In the genomic region with DNA sequence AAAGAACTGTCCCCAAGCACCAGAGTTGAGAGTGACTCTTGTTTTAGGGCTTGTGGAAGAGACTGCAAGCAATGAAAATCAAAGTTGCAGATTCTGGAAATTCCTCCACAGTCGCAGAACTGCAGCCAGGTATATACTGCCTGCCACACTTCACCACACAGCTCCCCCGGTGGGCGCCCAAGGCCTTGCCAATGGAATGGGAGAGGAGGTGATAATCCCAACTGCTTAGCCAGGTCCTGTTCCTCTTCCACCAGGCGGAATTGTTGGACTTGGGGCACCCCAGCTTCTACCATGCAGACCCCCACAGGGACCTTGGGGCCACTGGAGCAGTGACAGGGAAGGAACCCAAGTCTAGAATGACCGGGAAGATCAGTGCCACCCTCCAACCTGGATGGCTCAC, we compare ENCODE assay signal across 10 cellular contexts. TPM values are rescaled to one million over a fixed set of nuclear protein-coding genes. Genes with fewer than 3 reads are reported as not detected.
A peak's percentile ranks its signal among the peaks of the same experiment; 100 is the strongest.
DNase-seq lines count a peak whose midpoint lies in the region; ATAC-seq and TF ChIP-seq lines count a peak whose summit lies in the region.
"Had no signal": no experiment of that assay in that cellular context is flagged by ENCODE, and none has a peak within 500 bp of the region (broad histone marks: within the 10 kb centered on the region; RNA-seq: fewer than 3 reads in every experiment).

No MANE protein-coding gene starts in this region.

- peak; percentile 45; the same call in 1 of the 2 replicates for TF ChIP-seq CTCF in HEK293 (tag by site-specific recombination; IDR thresholded peaks at IDR 0.05)
- peak; percentile 65 for TF ChIP-seq CTCF in astrocyte of the spinal cord (IDR thresholded peaks at IDR 0.05; ENCODE audit: low read depth, low read length)
- peak in 3 of 4 donors; percentile 12 to 20 (median 18) for TF ChIP-seq CTCF in right lobe of liver (IDR thresholded peaks at IDR 0.05)
- TF ChIP-seq CTCF in tibial nerve (IDR thresholded peaks at IDR 0.05) = peak in 1 of 5 experiments; percentile 12

- H3K9me3 Mint-ChIP-seq in activated T-helper 1 cell treated with anti-CD3 and anti-CD28 coated beads, Interleukin-12 subunit alpha, Interleukin-12 subunit beta, Interleukin-2, Interleukin-4 antibody, amounts not matched to agents 30 ng/mL and 10 ng/mL and 1 ng/mL, durations not matched to agents 14 hours and 24 hours and 36 hours = no peaks in the 10 kb centered on the region

- no peak overlapping the region for H3K4me3 ChIP-seq in HEK293 (ENCODE audit: low read depth, low read length)
- H3K4me3 ChIP-seq in astrocyte of the spinal cord (ENCODE audit: low read depth, low read length) = no peak overlapping the region
- H3K4me3 ChIP-seq in right lobe of liver = no peak overlapping the region
- H3K4me3 ChIP-seq in tibial nerve = no peak overlapping the region
- H3K4me3 ChIP-seq: colonic mucosa, SJCRH30 had no signal

- H3K27me3 ChIP-seq in right lobe of liver (no peaks in the 10 kb centered on the region), tibial nerve (no peaks in the 10 kb centered on the region)
- H3K27me3 ChIP-seq: colonic mucosa had no signal

- peaks cover 31% of the 10 kb centered on the region for H3K27me3 Mint-ChIP-seq in activated T-helper 1 cell treated with anti-CD3 and anti-CD28 coated beads, Interleukin-12 subunit alpha, Interleukin-12 subunit beta, Interleukin-2, Interleukin-4 antibody, amounts not matched to agents 30 ng/mL and 10 ng/mL and 1 ng/mL, durations not matched to agents 14 hours and 24 hours and 36 hours (ENCODE audit: insufficient read depth)

- CTCF ChIA-PET in HEK293 (lab: Yijun Ruan, JAX) = interaction anchor here (0.6 to 3.4 kb wide), 10 partner anchors 9 to 865 kb away, joined by 3 to 19 read pairs (median 4); no protein-coding TSS in a partner anchor

- no peak for TF ChIP-seq EP300 in tibial nerve (IDR thresholded peaks at IDR 0.05)

- H3K4me1 ChIP-seq in HEK293 (ENCODE audit: control insufficient read depth, insufficient read depth, low read length) (no peaks in the 10 kb centered on the region; the same call in 1 of the 2 replicates), right lobe of liver (no peaks in the 10 kb centered on the region), tibial nerve (peaks cover 0 to 11% (median 2%) of the 10 kb centered on the region in 4 donors)
- H3K4me1 ChIP-seq: colonic mucosa, SJCRH30 had no signal

- no peak for ATAC-seq in right lobe of liver
- ATAC-seq in GM18909 (IDR thresholded peaks at IDR 0.05; ENCODE audit: poor library complexity, unreplicated experiment) = no peak
- no peak for ATAC-seq in HG02798 (IDR thresholded peaks at IDR 0.05; ENCODE audit: poor library complexity, unreplicated experiment)

- H3K27ac Mint-ChIP-seq in activated T-helper 1 cell treated with anti-CD3 and anti-CD28 coated beads, Interleukin-12 subunit alpha, Interleukin-12 subunit beta, Interleukin-2, Interleukin-4 antibody, amounts not matched to agents 30 ng/mL and 10 ng/mL and 1 ng/mL, durations not matched to agents 14 hours and 24 hours and 36 hours = no peak overlapping the region

- no peaks in the 10 kb centered on the region for H3K36me3 ChIP-seq in HEK293 (ENCODE audit: control insufficient read depth in 2 of 2, insufficient read depth in 1 of 2, low read length in 2 of 2)
- H3K36me3 ChIP-seq in right lobe of liver = no peaks in the 10 kb centered on the region
- no peaks in the 10 kb centered on the region for H3K36me3 ChIP-seq in tibial nerve
- H3K36me3 ChIP-seq: colonic mucosa, SJCRH30 had no signal

- POLR2A ChIA-PET in HEK293 (lab: Yijun Ruan, JAX) = interaction anchor here (0.6 kb wide), 1 partner anchor 18 kb away, joined by 3 read pairs; no protein-coding TSS in a partner anchor

- intact Hi-C loops in right lobe of liver (cut with DNase I) = no loop called here
- intact Hi-C loops in activated T-helper 1 cell treated with anti-CD3 and anti-CD28 coated beads, Interleukin-12 subunit alpha, Interleukin-12 subunit beta, Interleukin-2, Interleukin-4 antibody, amounts not matched to agents 30 ng/mL and 10 ng/mL and 1 ng/mL, durations not matched to agents 14 hours and 24 hours and 36 hours (cut with micrococcal nuclease) = no loop called here

- H3K4me3 Mint-ChIP-seq in activated T-helper 1 cell treated with anti-CD3 and anti-CD28 coated beads, Interleukin-12 subunit alpha, Interleukin-12 subunit beta, Interleukin-2, Interleukin-4 antibody, amounts not matched to agents 30 ng/mL and 10 ng/mL and 1 ng/mL, durations not matched to agents 14 hours and 24 hours and 36 hours = no peak overlapping the region

- in situ Hi-C loops in astrocyte of the spinal cord (cut with HindIII; ENCODE audit: low sequenced_read_pairs) = no loop called here

- H3K36me3 Mint-ChIP-seq in activated T-helper 1 cell treated with anti-CD3 and anti-CD28 coated beads, Interleukin-12 subunit alpha, Interleukin-12 subunit beta, Interleukin-2, Interleukin-4 antibody, amounts not matched to agents 30 ng/mL and 10 ng/mL and 1 ng/mL, durations not matched to agents 14 hours and 24 hours and 36 hours (ENCODE audit: low read depth) = no peaks in the 10 kb centered on the region

- WGBS in right lobe of liver (ENCODE audit: insufficient coverage, low coverage, low lambda C conversion rate, missing lambda C conversion rate) = 40% methylated on average over 1 of the region's 5 CpGs
- 52 to 77% methylated on average over 5 of the region's 5 CpGs for WGBS in tibial nerve, 2 donors

- TF ChIP-seq POLR2A in right lobe of liver (IDR thresholded peaks at IDR 0.05) (no peak), tibial nerve (IDR thresholded peaks at IDR 0.05) (no peak)

- H3K9me3 ChIP-seq in HEK293 (ENCODE audit: control insufficient read depth, insufficient read depth, low read depth, low read length) (no peaks in the 10 kb centered on the region), right lobe of liver (no peaks in the 10 kb centered on the region), tibial nerve (no peaks in the 10 kb centered on the region)
- H3K9me3 ChIP-seq: colonic mucosa, SJCRH30 had no signal

- peak; percentile 20 for DNase-seq in COLO668 (lab: John Stamatoyannopoulos, UW; ENCODE audit: unreplicated experiment)
- no peak for DNase-seq in astrocyte of the spinal cord (ENCODE audit: low read depth, low spot score)
- DNase-seq in right lobe of liver = no peak
- no peak for DNase-seq in activated T-helper 1 cell treated with anti-CD3 and anti-CD28 coated beads, Interleukin-12 subunit alpha, Interleukin-12 subunit beta, Interleukin-2, Interleukin-4 antibody, amounts not matched to agents 30 ng/mL and 10 ng/mL and 1 ng/mL, durations not matched to agents 14 hours and 24 hours and 36 hours (ENCODE audit: low spot score)
- DNase-seq in tibial nerve (ENCODE audit: low spot score in 2 of 2) = no peak
- DNase-seq: colonic mucosa, SJCRH30 had no signal

- no peak overlapping the region for H3K27ac ChIP-seq in HEK293 (ENCODE audit: extremely low read depth, low read depth, low read length)
- no peak overlapping the region for H3K27ac ChIP-seq in right lobe of liver
- H3K27ac ChIP-seq in tibial nerve = no peak overlapping the region
- H3K27ac ChIP-seq: colonic mucosa, SJCRH30 had no signal

- no peaks in the 10 kb centered on the region for H3K4me1 Mint-ChIP-seq in activated T-helper 1 cell treated with anti-CD3 and anti-CD28 coated beads, Interleukin-12 subunit alpha, Interleukin-12 subunit beta, Interleukin-2, Interleukin-4 antibody, amounts not matched to agents 30 ng/mL and 10 ng/mL and 1 ng/mL, durations not matched to agents 14 hours and 24 hours and 36 hours (ENCODE audit: low read depth)

TF ChIP-seq in HEK293, 187 proteins besides CTCF, POLR2A, EP300 and RAD21 (continues in another document):
- TF ChIP-seq, protein P1, sequence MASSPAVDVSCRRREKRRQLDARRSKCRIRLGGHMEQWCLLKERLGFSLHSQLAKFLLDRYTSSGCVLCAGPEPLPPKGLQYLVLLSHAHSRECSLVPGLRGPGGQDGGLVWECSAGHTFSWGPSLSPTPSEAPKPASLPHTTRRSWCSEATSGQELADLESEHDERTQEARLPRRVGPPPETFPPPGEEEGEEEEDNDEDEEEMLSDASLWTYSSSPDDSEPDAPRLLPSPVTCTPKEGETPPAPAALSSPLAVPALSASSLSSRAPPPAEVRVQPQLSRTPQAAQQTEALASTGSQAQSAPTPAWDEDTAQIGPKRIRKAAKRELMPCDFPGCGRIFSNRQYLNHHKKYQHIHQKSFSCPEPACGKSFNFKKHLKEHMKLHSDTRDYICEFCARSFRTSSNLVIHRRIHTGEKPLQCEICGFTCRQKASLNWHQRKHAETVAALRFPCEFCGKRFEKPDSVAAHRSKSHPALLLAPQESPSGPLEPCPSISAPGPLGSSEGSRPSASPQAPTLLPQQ (tag by site-specific recombination; IDR thresholded peaks at IDR 0.05) = no peak
- no peak for TF ChIP-seq SP7 (tag by site-specific recombination; IDR thresholded peaks at IDR 0.05)
- TF ChIP-seq ZBTB21 (tag by site-specific recombination; IDR thresholded peaks at IDR 0.05) = no peak
- no peak for TF ChIP-seq OVOL3 (tag by site-specific recombination; IDR thresholded peaks at IDR 0.05)
- TF ChIP-seq ZIC2 (tag by site-specific recombination; IDR thresholded peaks at IDR 0.05) = no peak
- TF ChIP-seq, protein P2, sequence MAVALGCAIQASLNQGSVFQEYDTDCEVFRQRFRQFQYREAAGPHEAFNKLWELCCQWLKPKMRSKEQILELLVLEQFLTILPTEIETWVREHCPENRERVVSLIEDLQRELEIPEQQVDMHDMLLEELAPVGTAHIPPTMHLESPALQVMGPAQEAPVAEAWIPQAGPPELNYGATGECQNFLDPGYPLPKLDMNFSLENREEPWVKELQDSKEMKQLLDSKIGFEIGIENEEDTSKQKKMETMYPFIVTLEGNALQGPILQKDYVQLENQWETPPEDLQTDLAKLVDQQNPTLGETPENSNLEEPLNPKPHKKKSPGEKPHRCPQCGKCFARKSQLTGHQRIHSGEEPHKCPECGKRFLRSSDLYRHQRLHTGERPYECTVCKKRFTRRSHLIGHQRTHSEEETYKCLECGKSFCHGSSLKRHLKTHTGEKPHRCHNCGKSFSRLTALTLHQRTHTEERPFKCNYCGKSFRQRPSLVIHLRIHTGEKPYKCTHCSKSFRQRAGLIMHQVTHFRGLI (tag by site-specific recombination; IDR thresholded peaks at IDR 0.05) = no peak
- TF ChIP-seq ZNF48 (tag by site-specific recombination; IDR thresholded peaks at IDR 0.05) = no peak

RNA-seq across cellular contexts. Expression of a gene that starts 4.8 kb away (rescaled TPM):
- total RNA-seq in right lobe of liver (100 to 1,000 TPM; 141 to 232 (median 191) TPM), tibial nerve (10 to 100 TPM; 61.4 to 84.3 (median 76.2) TPM)
- total RNA-seq in activated T-helper 1 cell treated with anti-CD3 and anti-CD28 coated beads, Interleukin-12 subunit alpha, Interleukin-12 subunit beta, Interleukin-2, Interleukin-4 antibody, amounts not matched to agents 30 ng/mL and 10 ng/mL and 1 ng/mL, durations not matched to agents 14 hours and 24 hours and 36 hours = 171 and 173 TPM in 2 replicates
